ENCODE assay signal across 2 cellular contexts in the genomic region with DNA sequence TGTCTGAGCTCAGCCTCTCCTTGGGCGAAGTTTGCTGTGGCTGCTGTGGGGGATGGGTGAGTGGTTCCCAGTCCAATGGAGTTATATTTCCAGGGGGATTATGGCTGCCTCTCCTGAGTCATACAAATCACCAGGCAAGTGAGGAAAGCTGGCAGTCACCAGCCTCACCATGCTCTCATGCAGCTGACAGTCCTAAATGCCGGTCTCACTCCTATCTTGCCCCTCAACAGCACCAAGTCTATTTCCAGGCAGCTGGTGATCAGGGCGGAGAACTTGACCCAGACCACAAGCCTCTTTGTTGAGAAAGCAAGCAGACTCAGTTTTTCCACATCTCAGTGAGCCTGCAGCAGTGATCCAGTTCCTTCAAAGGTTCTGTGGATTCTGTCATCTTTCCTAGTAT.
TF ChIP-seq lines count a peak whose summit lies in the region.

No MANE protein-coding gene starts in this region.

TF ChIP-seq in GM23338, 12 proteins besides CTCF, POLR2A, EP300 and RAD21 (continued from another document and continues in another):
- TF ChIP-seq REST (IDR thresholded peaks at IDR 0.05; ENCODE audit: unreplicated experiment) (no peak), ZNF114 (CRISPR knock-in tag; IDR thresholded peaks at IDR 0.05) (no peak), NANOG (IDR thresholded peaks at IDR 0.05; ENCODE audit: borderline replicate concordance) (no peak), POLR2AphosphoS5 (IDR thresholded peaks at IDR 0.05; ENCODE audit: low read depth) (no peak), CREB1 (CRISPR knock-in tag; IDR thresholded peaks at IDR 0.05; ENCODE audit: low read depth) (no peak), STAT1 (IDR thresholded peaks at IDR 0.05; ENCODE audit: unreplicated experiment) (no peak), ZNF331 (CRISPR knock-in tag; IDR thresholded peaks at IDR 0.05; ENCODE audit: low read depth) (no peak), JUNB (IDR thresholded peaks at IDR 0.05; ENCODE audit: unreplicated experiment) (no peak), ETS1 (IDR thresholded peaks at IDR 0.05) (no peak)
- TF ChIP-seq, protein P1, sequence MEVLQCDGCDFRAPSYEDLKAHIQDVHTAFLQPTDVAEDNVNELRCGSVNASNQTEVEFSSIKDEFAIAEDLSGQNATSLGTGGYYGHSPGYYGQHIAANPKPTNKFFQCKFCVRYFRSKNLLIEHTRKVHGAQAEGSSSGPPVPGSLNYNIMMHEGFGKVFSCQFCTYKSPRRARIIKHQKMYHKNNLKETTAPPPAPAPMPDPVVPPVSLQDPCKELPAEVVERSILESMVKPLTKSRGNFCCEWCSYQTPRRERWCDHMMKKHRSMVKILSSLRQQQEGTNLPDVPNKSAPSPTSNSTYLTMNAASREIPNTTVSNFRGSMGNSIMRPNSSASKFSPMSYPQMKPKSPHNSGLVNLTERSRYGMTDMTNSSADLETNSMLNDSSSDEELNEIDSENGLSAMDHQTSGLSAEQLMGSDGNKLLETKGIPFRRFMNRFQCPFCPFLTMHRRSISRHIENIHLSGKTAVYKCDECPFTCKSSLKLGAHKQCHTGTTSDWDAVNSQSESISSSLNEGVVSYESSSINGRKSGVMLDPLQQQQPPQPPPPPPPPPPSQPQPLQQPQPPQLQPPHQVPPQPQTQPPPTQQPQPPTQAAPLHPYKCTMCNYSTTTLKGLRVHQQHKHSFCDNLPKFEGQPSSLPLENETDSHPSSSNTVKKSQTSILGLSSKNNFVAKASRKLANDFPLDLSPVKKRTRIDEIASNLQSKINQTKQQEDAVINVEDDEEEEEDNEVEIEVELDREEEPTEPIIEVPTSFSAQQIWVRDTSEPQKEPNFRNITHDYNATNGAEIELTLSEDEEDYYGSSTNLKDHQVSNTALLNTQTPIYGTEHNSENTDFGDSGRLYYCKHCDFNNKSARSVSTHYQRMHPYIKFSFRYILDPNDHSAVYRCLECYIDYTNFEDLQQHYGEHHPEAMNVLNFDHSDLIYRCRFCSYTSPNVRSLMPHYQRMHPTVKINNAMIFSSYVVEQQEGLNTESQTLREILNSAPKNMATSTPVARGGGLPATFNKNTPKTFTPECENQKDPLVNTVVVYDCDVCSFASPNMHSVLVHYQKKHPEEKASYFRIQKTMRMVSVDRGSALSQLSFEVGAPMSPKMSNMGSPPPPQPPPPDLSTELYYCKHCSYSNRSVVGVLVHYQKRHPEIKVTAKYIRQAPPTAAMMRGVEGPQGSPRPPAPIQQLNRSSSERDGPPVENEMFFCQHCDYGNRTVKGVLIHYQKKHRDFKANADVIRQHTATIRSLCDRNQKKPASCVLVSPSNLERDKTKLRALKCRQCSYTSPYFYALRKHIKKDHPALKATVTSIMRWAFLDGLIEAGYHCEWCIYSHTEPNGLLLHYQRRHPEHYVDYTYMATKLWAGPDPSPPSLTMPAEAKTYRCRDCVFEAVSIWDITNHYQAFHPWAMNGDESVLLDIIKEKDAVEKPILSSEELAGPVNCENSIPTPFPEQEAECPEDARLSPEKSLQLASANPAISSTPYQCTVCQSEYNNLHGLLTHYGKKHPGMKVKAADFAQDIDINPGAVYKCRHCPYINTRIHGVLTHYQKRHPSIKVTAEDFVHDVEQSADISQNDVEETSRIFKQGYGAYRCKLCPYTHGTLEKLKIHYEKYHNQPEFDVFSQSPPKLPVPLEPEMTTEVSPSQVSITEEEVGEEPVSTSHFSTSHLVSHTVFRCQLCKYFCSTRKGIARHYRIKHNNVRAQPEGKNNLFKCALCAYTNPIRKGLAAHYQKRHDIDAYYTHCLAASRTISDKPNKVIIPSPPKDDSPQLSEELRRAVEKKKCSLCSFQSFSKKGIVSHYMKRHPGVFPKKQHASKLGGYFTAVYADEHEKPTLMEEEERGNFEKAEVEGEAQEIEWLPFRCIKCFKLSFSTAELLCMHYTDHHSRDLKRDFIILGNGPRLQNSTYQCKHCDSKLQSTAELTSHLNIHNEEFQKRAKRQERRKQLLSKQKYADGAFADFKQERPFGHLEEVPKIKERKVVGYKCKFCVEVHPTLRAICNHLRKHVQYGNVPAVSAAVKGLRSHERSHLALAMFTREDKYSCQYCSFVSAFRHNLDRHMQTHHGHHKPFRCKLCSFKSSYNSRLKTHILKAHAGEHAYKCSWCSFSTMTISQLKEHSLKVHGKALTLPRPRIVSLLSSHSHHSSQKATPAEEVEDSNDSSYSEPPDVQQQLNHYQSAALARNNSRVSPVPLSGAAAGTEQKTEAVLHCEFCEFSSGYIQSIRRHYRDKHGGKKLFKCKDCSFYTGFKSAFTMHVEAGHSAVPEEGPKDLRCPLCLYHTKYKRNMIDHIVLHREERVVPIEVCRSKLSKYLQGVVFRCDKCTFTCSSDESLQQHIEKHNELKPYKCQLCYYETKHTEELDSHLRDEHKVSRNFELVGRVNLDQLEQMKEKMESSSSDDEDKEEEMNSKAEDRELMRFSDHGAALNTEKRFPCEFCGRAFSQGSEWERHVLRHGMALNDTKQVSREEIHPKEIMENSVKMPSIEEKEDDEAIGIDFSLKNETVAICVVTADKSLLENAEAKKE (CRISPR knock-in tag; IDR thresholded peaks at IDR 0.05) = no peak

TF ChIP-seq in WTC11, 78 proteins besides CTCF, POLR2A, EP300 and RAD21 (continued from another document):
- TF ChIP-seq ZNF425 (CRISPR knock-in tag; conservative IDR thresholded peaks at IDR 0.05) (no peak), ARID4B (CRISPR knock-in tag; IDR thresholded peaks at IDR 0.05; ENCODE audit: borderline replicate concordance) (no peak), ZNF416 (CRISPR knock-in tag; IDR thresholded peaks at IDR 0.05) (no peak), ATF2 (CRISPR knock-in tag; IDR thresholded peaks at IDR 0.05; ENCODE audit: borderline replicate concordance, low read depth) (no peak), CBFB (CRISPR knock-in tag; IDR thresholded peaks at IDR 0.05; ENCODE audit: low read depth) (no peak), PRRX2 (CRISPR knock-in tag; IDR thresholded peaks at IDR 0.05) (no peak), TCF7 (CRISPR knock-in tag; IDR thresholded peaks at IDR 0.05; ENCODE audit: low read depth) (no peak)
- TF ChIP-seq, protein P2, sequence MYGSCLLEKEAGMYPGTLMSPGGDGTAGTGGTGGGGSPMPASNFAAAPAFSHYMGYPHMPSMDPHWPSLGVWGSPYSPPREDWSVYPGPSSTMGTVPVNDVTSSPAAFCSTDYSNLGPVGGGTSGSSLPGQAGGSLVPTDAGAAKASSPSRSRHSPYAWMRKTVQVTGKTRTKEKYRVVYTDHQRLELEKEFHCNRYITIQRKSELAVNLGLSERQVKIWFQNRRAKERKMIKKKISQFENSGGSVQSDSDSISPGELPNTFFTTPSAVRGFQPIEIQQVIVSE (CRISPR knock-in tag; IDR thresholded peaks at IDR 0.05; ENCODE audit: borderline replicate concordance) = no peak
